In genomic region chr2:73233154-73233931, GRCh38 we compare ENCODE assay signal across 8 cellular contexts. TPM values are rescaled to one million over a fixed set of nuclear protein-coding genes. Genes with fewer than 3 reads are reported as not detected.
DNase-seq lines count a peak whose midpoint lies in the region; ATAC-seq and TF ChIP-seq lines count a peak whose summit lies in the region.

TSS of gene PRADC1 (minus strand) at chr2:73233239. CDS start at chr2:73233160, 79 bp downstream.

- H2AK5ac ChIP-seq in IMR-90 (ENCODE audit: low read depth, low read length) = peak within 1 kb of the TSS; percentile 92

- H4K20me1 ChIP-seq in IMR-90 (ENCODE audit: insufficient read depth, low read length) = peaks cover 42% of the 10 kb centered on the region

- TF ChIP-seq CTCF in IMR-90 (conservative IDR thresholded peaks at IDR 0.05; ENCODE audit: low read depth, low read length) (no peak), epithelial cell of esophagus (IDR thresholded peaks at IDR 0.05; ENCODE audit: insufficient read depth, low read depth, low read length, missing control alignments) (no peak)

- no peak within 1 kb of the TSS; the same call in 2 of the 3 replicates for H2BK15ac ChIP-seq in IMR-90 (ENCODE audit: low read depth, low read length)

- H3K27me3 ChIP-seq in IMR-90 (ENCODE audit: control insufficient read depth, insufficient read depth, low read length) = no peaks in the 10 kb centered on the region
- no peaks in the 10 kb centered on the region for H3K27me3 ChIP-seq in mononuclear cell (ENCODE audit: insufficient read depth, low read length)

- in situ Hi-C loops in IMR-90 (cut with MboI; ENCODE audit: low sequenced_read_pairs) = no loop called here

- peaks cover 5 to 43% of the 10 kb centered on the region in 2 experiments for H3K79me1 ChIP-seq in IMR-90 (ENCODE audit: low read depth in 1 of 2, low read length in 2 of 2)

- intact Hi-C loops in IMR-90 (cut with micrococcal nuclease) = loop anchor here (5.0 kb wide), 1 partner anchor 504 kb away; the partner anchor contains the start of gene TPRKB

- peak within 1 kb of the TSS; percentile 85 for H3K9ac ChIP-seq in IMR-90 (ENCODE audit: low read depth, low read length)

- no peak for TF ChIP-seq RAD21 in IMR-90 (IDR thresholded peaks at IDR 0.05; ENCODE audit: low read length)

- BruUV-seq in IMR-90 (replicated peaks; lab: Mats Ljungman, UMichigan) = no TSS peak

- H3K14ac ChIP-seq in IMR-90 (replicated peaks; ENCODE audit: low read depth, low read length) = peak within 1 kb of the TSS; percentile 49

- peak within 1 kb of the TSS; percentile 91 for H3K23ac ChIP-seq in IMR-90 (ENCODE audit: low read depth, low read length)

- peak within 1 kb of the TSS; percentile 10 for H3K18ac ChIP-seq in IMR-90 (ENCODE audit: low read depth, low read length)

- POLR2A ChIA-PET in IMR-90 (lab: Charles Lee; ENCODE audit: unreplicated experiment) = interaction anchor here (0.6 kb wide), 1 partner anchor 35 kb away, joined by 4 read pairs; no protein-coding TSS in a partner anchor

- H3K9me3 ChIP-seq in IMR-90 (ENCODE audit: control insufficient read depth, insufficient read depth, low read length) = no peaks in the 10 kb centered on the region
- no peaks in the 10 kb centered on the region for H3K9me3 ChIP-seq in mononuclear cell (ENCODE audit: low read depth, low read length)

- H3K36me3 ChIP-seq in IMR-90 (ENCODE audit: control insufficient read depth, insufficient read depth, low read length) = no peaks in the 10 kb centered on the region; the same call in 1 of the 2 replicates

- peak; percentile 46; the same call in 1 of the 2 replicates for TF ChIP-seq POLR2A in IMR-90 (IDR thresholded peaks at IDR 0.05; ENCODE audit: low read depth, low read length)

- CTCF ChIA-PET in IMR-90 (lab: Yijun Ruan, JAX) = no interaction called here

- peak within 1 kb of the TSS; percentile 83 for H3K4me3 ChIP-seq in IMR-90 (ENCODE audit: insufficient read depth, low read depth, low read length)
- H3K4me3 ChIP-seq in epithelial cell of esophagus (ENCODE audit: low read length) = peak within 1 kb of the TSS; percentile 83
- peak within 1 kb of the TSS; percentile 71 for H3K4me3 ChIP-seq in mononuclear cell (ENCODE audit: low read length)

- H2BK5ac ChIP-seq in IMR-90 (ENCODE audit: low read depth, low read length, poor library complexity, severe bottlenecking) = peak within 1 kb of the TSS; percentile 76

- peak within 1 kb of the TSS; percentile 99 for H2AFZ ChIP-seq in IMR-90 (replicated peaks; ENCODE audit: low read length, poor library complexity)

- H2AK9ac ChIP-seq in IMR-90 (replicated peaks; ENCODE audit: low read depth, low read length, poor library complexity) = peak within 1 kb of the TSS; percentile 96

- H3K4me2 ChIP-seq in IMR-90 (ENCODE audit: low read depth, low read length) = peak within 1 kb of the TSS; percentile 95

- H3K4me1 ChIP-seq in IMR-90 (ENCODE audit: control insufficient read depth, insufficient read depth, low read length) = peaks cover 5% of the 10 kb centered on the region; the same call in 1 of the 2 replicates
- peaks cover 24% of the 10 kb centered on the region for H3K4me1 ChIP-seq in mononuclear cell (ENCODE audit: insufficient read depth, low read length)

- H4K8ac ChIP-seq in IMR-90 (ENCODE audit: low read depth in 2 of 2, low read length in 2 of 2) = peak within 1 kb of the TSS; percentile 87 to 98

- dilution Hi-C loops in IMR-90 (cut with HindIII; ENCODE audit: low sequenced_read_pairs, unreplicated experiment) = no loop called here

- peak within 1 kb of the TSS; percentile 86 for H4K5ac ChIP-seq in IMR-90 (ENCODE audit: low read depth, low read length)

- no peak within 1 kb of the TSS for H2BK20ac ChIP-seq in IMR-90 (ENCODE audit: low read depth, low read length)

- peak within 1 kb of the TSS; percentile 71 for H3K27ac ChIP-seq in IMR-90 (ENCODE audit: insufficient read depth, low read length)

- DNase-seq in DMS 273 (lab: John Stamatoyannopoulos, UW; ENCODE audit: unreplicated experiment) = peak; percentile 100
- DNase-seq in IMR-90 = peak; percentile 100
- peak; percentile 97 for DNase-seq in OCI-M1 (lab: John Stamatoyannopoulos, UW)
- peak; percentile 88 for DNase-seq in activated T-cell treated with anti-CD3 and anti-CD28 coated beads for 4 hours
- peak; percentile 100 for DNase-seq in epithelial cell of esophagus (ENCODE audit: low read depth)
- peak; percentile 90 to 91 for DNase-seq in stimulated activated CD8-positive, alpha-beta memory T cell treated with anti-CD3 and anti-CD28 coated beads, Interleukin-4, amount 100 ng/mL, for 1 hour (ENCODE audit: low read depth in 2 of 2, low spot score in 1 of 2)

- WGBS in IMR-90 (ENCODE audit: extremely low coverage in 2 of 2, insufficient read length in 1 of 2), 2 experiments = 0% methylated on average over 16 of the region's 67 CpGs; no CpG with 5 or more reads in 1 of the 2 experiments

- peak; percentile 91 for ATAC-seq in GM21528 (IDR thresholded peaks at IDR 0.05; ENCODE audit: low FRiP score, unreplicated experiment)
- peak; percentile 93 for ATAC-seq in IMR-90 (ENCODE audit: low read depth)

- peak within 1 kb of the TSS; percentile 50; the same call in 1 of the 2 replicates for H2BK120ac ChIP-seq in IMR-90 (ENCODE audit: low read depth, low read length)

- H3K56ac ChIP-seq in IMR-90 (ENCODE audit: extremely low read depth, insufficient read depth, low read length) = peak within 1 kb of the TSS; percentile 81; the same call in 1 of the 2 replicates

- peak within 1 kb of the TSS; percentile 72 for H4K91ac ChIP-seq in IMR-90 (ENCODE audit: insufficient read depth, low read depth, low read length)

- H3K9me1 ChIP-seq in IMR-90 (ENCODE audit: insufficient read depth, low read length) = peaks cover 9% of the 10 kb centered on the region

- H3K4ac ChIP-seq in IMR-90 (ENCODE audit: low read depth, low read length) = peak within 1 kb of the TSS; percentile 86

TF ChIP-seq in IMR-90, 13 proteins besides CTCF, POLR2A, EP300 and RAD21:
- TF ChIP-seq FOS (IDR thresholded peaks at IDR 0.05; ENCODE audit: low read depth, low read length) (peak; percentile 84; the same call in 1 of the 2 replicates), CHD1 (IDR thresholded peaks at IDR 0.05; ENCODE audit: low read depth, low read length) (no peak), RFX5 (IDR thresholded peaks at IDR 0.05; ENCODE audit: low read depth, low read length) (no peak), USF2 (IDR thresholded peaks at IDR 0.05; ENCODE audit: low read depth, low read length) (peak; percentile 15; the same call in 1 of the 2 replicates), CEBPB (IDR thresholded peaks at IDR 0.05; ENCODE audit: low read depth, low read length) (no peak), NFE2L2 (IDR thresholded peaks at IDR 0.05; ENCODE audit: low read depth, low read length) (no peak), ELK1 (IDR thresholded peaks at IDR 0.05; ENCODE audit: borderline replicate concordance, low read depth, low read length) (no peak), BHLHE40 (IDR thresholded peaks at IDR 0.05; ENCODE audit: low read depth, low read length) (no peak), MAZ (IDR thresholded peaks at IDR 0.05; ENCODE audit: borderline replicate concordance, low read depth, low read length) (no peak), MAFK (IDR thresholded peaks at IDR 0.05; ENCODE audit: low read depth, low read length) (no peak), RCOR1 (IDR thresholded peaks at IDR 0.05; ENCODE audit: insufficient replicate concordance, low read length) (no peak), SMC3 (IDR thresholded peaks at IDR 0.05; ENCODE audit: low read depth, low read length) (no peak), MXI1 (IDR thresholded peaks at IDR 0.05; ENCODE audit: borderline replicate concordance, low read depth, low read length) (peak; percentile 95; the same call in 1 of the 2 replicates)

RNA-seq across cellular contexts. Expression of gene PRADC1, which starts in this region (rescaled TPM):
- total RNA-seq in IMR-90 (2012; rRNA removed) = 13.1 and 14.4 TPM in 2 replicates
- polyA plus RNA-seq in IMR-90 (2012; rRNA removed) = 18.4 and 23.1 TPM in 2 replicates
- 18.4 and 22.8 TPM in 2 replicates for polyA plus RNA-seq in IMR-90 (2012; cell fraction: cytosol; rRNA removed)
- 5.8 and 9.0 TPM in 2 replicates for polyA plus RNA-seq in IMR-90 (2012; cell fraction: nucleus; rRNA removed; ENCODE audit: low replicate concordance)
- 4.4 TPM for total RNA-seq in mononuclear cell

Comparison
In these comparisons a context has a peak if more than half of its experiments do, and no peak if none do; other contexts are left out.
1. Peak in every context shown above with its lines: DNase-seq, ATAC-seq, H3K4me3 ChIP-seq and H3K27ac ChIP-seq.